ENCODE assay signal across 1 cellular context in the genomic region with DNA sequence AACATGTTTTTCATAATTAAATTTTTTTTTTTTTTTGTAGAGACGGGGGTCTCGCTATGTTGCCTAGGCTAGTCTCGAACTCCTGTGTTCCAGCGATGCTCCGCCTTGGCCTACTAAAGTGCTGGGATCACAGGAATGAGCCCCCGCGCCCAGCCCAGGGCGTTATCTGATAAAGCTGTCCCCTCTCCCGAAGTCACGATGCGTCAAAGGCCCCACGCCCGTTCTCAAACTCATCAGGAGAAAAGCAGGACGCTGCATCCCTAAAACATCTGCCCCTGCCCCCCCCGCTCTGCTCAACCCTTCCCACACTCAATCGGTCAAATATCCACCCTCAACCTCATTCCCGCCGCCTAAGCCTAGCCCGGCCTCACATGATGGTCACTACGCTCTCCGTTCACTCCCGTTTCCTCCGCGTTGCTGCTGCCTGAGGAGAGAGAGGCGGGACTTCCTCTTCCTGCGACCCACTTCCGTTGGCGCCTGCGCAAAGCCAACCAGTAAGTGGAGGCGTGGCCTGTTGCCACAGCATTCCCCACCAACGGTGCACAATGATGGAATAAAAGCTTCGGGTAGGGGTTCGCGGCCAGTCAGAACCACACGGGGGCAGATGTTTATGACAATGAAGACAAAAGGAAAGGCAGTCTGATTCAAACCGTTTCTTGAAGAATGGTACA.
TF ChIP-seq lines count a peak whose summit lies in the region.

A gene (minus strand): TSS at position 438 of the 671 bp plus-strand sequence. CDS start 65 bp downstream, at position 373.

TF ChIP-seq in HepG2, 621 proteins besides CTCF, POLR2A, EP300 and RAD21 (continued from another document and continues in another):
- TF ChIP-seq, protein P1, sequence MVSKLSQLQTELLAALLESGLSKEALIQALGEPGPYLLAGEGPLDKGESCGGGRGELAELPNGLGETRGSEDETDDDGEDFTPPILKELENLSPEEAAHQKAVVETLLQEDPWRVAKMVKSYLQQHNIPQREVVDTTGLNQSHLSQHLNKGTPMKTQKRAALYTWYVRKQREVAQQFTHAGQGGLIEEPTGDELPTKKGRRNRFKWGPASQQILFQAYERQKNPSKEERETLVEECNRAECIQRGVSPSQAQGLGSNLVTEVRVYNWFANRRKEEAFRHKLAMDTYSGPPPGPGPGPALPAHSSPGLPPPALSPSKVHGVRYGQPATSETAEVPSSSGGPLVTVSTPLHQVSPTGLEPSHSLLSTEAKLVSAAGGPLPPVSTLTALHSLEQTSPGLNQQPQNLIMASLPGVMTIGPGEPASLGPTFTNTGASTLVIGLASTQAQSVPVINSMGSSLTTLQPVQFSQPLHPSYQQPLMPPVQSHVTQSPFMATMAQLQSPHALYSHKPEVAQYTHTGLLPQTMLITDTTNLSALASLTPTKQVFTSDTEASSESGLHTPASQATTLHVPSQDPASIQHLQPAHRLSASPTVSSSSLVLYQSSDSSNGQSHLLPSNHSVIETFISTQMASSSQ (IDR thresholded peaks at IDR 0.05; ENCODE audit: low read depth): no peak
- TF ChIP-seq, protein P1 (CRISPR knock-in tag; IDR thresholded peaks at IDR 0.05; ENCODE audit: borderline replicate concordance): no peak; the same call in 1 of the 2 replicates
- TF ChIP-seq DNMT3B (CRISPR knock-in tag; conservative IDR thresholded peaks at IDR 0.05): no peak
- TF ChIP-seq, protein P2, sequence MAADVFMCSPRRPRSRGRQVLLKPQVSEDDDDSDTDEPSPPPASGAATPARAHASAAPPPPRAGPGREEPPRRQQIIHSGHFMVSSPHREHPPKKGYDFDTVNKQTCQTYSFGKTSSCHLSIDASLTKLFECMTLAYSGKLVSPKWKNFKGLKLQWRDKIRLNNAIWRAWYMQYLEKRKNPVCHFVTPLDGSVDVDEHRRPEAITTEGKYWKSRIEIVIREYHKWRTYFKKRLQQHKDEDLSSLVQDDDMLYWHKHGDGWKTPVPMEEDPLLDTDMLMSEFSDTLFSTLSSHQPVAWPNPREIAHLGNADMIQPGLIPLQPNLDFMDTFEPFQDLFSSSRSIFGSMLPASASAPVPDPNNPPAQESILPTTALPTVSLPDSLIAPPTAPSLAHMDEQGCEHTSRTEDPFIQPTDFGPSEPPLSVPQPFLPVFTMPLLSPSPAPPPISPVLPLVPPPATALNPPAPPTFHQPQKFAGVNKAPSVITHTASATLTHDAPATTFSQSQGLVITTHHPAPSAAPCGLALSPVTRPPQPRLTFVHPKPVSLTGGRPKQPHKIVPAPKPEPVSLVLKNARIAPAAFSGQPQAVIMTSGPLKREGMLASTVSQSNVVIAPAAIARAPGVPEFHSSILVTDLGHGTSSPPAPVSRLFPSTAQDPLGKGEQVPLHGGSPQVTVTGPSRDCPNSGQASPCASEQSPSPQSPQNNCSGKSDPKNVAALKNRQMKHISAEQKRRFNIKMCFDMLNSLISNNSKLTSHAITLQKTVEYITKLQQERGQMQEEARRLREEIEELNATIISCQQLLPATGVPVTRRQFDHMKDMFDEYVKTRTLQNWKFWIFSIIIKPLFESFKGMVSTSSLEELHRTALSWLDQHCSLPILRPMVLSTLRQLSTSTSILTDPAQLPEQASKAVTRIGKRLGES (CRISPR knock-in tag; IDR thresholded peaks at IDR 0.05; ENCODE audit: borderline replicate concordance): no peak
- TF ChIP-seq, protein P3, sequence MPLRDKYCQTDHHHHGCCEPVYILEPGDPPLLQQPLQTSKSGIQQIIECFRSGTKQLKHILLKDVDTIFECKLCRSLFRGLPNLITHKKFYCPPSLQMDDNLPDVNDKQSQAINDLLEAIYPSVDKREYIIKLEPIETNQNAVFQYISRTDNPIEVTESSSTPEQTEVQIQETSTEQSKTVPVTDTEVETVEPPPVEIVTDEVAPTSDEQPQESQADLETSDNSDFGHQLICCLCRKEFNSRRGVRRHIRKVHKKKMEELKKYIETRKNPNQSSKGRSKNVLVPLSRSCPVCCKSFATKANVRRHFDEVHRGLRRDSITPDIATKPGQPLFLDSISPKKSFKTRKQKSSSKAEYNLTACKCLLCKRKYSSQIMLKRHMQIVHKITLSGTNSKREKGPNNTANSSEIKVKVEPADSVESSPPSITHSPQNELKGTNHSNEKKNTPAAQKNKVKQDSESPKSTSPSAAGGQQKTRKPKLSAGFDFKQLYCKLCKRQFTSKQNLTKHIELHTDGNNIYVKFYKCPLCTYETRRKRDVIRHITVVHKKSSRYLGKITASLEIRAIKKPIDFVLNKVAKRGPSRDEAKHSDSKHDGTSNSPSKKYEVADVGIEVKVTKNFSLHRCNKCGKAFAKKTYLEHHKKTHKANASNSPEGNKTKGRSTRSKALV (CRISPR knock-in tag; IDR thresholded peaks at IDR 0.05): no peak
- TF ChIP-seq MTF1 (CRISPR knock-in tag; IDR thresholded peaks at IDR 0.05): no peak
- TF ChIP-seq ZNF550 (CRISPR knock-in tag; IDR thresholded peaks at IDR 0.05; ENCODE audit: borderline replicate concordance): no peak
- no peak for TF ChIP-seq TEAD2 (CRISPR knock-in tag; IDR thresholded peaks at IDR 0.05)
- TF ChIP-seq HOXA3 (CRISPR knock-in tag; IDR thresholded peaks at IDR 0.05): peak; percentile 56; the same call in 1 of the 2 replicates
- no peak for TF ChIP-seq ZBTB8A (CRISPR knock-in tag; IDR thresholded peaks at IDR 0.05; ENCODE audit: borderline replicate concordance, low read depth)
- TF ChIP-seq, protein P4, sequence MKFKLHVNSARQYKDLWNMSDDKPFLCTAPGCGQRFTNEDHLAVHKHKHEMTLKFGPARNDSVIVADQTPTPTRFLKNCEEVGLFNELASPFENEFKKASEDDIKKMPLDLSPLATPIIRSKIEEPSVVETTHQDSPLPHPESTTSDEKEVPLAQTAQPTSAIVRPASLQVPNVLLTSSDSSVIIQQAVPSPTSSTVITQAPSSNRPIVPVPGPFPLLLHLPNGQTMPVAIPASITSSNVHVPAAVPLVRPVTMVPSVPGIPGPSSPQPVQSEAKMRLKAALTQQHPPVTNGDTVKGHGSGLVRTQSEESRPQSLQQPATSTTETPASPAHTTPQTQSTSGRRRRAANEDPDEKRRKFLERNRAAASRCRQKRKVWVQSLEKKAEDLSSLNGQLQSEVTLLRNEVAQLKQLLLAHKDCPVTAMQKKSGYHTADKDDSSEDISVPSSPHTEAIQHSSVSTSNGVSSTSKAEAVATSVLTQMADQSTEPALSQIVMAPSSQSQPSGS (CRISPR knock-in tag; IDR thresholded peaks at IDR 0.05): 0 out of 2 replicates have a peak, but pooled peaks have one; percentile 8
- no peak for TF ChIP-seq ZNF354B (CRISPR knock-in tag; IDR thresholded peaks at IDR 0.05)
- no peak for TF ChIP-seq ZC3H4 (CRISPR knock-in tag; IDR thresholded peaks at IDR 0.05; ENCODE audit: borderline replicate concordance)
- TF ChIP-seq, protein P5, sequence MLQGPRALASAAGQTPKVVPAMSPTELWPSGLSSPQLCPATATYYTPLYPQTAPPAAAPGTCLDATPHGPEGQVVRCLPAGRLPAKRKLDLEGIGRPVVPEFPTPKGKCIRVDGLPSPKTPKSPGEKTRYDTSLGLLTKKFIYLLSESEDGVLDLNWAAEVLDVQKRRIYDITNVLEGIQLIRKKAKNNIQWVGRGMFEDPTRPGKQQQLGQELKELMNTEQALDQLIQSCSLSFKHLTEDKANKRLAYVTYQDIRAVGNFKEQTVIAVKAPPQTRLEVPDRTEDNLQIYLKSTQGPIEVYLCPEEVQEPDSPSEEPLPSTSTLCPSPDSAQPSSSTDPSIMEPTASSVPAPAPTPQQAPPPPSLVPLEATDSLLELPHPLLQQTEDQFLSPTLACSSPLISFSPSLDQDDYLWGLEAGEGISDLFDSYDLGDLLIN (CRISPR knock-in tag; IDR thresholded peaks at IDR 0.05; ENCODE audit: borderline replicate concordance): no peak
- TF ChIP-seq ZNF180 (CRISPR knock-in tag; IDR thresholded peaks at IDR 0.05; ENCODE audit: borderline replicate concordance, low read depth): no peak
- TF ChIP-seq, protein P6, sequence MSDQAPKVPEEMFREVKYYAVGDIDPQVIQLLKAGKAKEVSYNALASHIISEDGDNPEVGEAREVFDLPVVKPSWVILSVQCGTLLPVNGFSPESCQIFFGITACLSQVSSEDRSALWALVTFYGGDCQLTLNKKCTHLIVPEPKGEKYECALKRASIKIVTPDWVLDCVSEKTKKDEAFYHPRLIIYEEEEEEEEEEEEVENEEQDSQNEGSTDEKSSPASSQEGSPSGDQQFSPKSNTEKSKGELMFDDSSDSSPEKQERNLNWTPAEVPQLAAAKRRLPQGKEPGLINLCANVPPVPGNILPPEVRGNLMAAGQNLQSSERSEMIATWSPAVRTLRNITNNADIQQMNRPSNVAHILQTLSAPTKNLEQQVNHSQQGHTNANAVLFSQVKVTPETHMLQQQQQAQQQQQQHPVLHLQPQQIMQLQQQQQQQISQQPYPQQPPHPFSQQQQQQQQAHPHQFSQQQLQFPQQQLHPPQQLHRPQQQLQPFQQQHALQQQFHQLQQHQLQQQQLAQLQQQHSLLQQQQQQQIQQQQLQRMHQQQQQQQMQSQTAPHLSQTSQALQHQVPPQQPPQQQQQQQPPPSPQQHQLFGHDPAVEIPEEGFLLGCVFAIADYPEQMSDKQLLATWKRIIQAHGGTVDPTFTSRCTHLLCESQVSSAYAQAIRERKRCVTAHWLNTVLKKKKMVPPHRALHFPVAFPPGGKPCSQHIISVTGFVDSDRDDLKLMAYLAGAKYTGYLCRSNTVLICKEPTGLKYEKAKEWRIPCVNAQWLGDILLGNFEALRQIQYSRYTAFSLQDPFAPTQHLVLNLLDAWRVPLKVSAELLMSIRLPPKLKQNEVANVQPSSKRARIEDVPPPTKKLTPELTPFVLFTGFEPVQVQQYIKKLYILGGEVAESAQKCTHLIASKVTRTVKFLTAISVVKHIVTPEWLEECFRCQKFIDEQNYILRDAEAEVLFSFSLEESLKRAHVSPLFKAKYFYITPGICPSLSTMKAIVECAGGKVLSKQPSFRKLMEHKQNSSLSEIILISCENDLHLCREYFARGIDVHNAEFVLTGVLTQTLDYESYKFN (CRISPR knock-in tag; conservative IDR thresholded peaks at IDR 0.05): no peak; the same call in 1 of the 2 replicates
- TF ChIP-seq NFIC (IDR thresholded peaks at IDR 0.05; ENCODE audit: low read length): no peak
- no peak for TF ChIP-seq ARNT (IDR thresholded peaks at IDR 0.05)
- no peak for TF ChIP-seq NFE2 (CRISPR knock-in tag; IDR thresholded peaks at IDR 0.05)
- no peak for TF ChIP-seq SMYD3 (CRISPR knock-in tag; IDR thresholded peaks at IDR 0.05)
- TF ChIP-seq HIVEP1 (CRISPR knock-in tag; IDR thresholded peaks at IDR 0.05): no peak
- TF ChIP-seq, protein P7, sequence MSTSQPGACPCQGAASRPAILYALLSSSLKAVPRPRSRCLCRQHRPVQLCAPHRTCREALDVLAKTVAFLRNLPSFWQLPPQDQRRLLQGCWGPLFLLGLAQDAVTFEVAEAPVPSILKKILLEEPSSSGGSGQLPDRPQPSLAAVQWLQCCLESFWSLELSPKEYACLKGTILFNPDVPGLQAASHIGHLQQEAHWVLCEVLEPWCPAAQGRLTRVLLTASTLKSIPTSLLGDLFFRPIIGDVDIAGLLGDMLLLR (CRISPR knock-in tag; IDR thresholded peaks at IDR 0.05): no peak
- TF ChIP-seq, protein P8, sequence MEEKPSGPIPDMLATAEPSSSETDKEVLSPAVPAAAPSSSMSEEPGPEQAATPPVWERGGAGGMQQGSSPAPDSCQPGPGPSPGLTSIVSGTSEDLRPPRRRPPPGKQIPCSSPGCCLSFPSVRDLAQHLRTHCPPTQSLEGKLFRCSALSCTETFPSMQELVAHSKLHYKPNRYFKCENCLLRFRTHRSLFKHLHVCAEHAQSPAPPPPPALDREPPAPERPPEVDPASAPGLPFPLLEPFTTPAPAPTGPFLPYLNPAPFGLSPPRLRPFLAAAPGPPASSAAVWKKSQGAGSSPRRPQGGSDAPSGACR (CRISPR knock-in tag; IDR thresholded peaks at IDR 0.05): no peak
- TF ChIP-seq ZNF235 (CRISPR knock-in tag; IDR thresholded peaks at IDR 0.05; ENCODE audit: borderline replicate concordance): no peak
- TF ChIP-seq, protein P9, sequence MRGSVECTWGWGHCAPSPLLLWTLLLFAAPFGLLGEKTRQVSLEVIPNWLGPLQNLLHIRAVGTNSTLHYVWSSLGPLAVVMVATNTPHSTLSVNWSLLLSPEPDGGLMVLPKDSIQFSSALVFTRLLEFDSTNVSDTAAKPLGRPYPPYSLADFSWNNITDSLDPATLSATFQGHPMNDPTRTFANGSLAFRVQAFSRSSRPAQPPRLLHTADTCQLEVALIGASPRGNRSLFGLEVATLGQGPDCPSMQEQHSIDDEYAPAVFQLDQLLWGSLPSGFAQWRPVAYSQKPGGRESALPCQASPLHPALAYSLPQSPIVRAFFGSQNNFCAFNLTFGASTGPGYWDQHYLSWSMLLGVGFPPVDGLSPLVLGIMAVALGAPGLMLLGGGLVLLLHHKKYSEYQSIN (CRISPR knock-in tag; IDR thresholded peaks at IDR 0.05; ENCODE audit: borderline replicate concordance): no peak
- TF ChIP-seq ZNF501 (CRISPR knock-in tag; IDR thresholded peaks at IDR 0.05): peak; percentile 91; the same call in 1 of the 2 replicates
- peak; percentile 66; the same call in 1 of the 2 replicates for TF ChIP-seq MYC (CRISPR knock-in tag; IDR thresholded peaks at IDR 0.05; ENCODE audit: borderline replicate concordance)
- TF ChIP-seq, protein P10, sequence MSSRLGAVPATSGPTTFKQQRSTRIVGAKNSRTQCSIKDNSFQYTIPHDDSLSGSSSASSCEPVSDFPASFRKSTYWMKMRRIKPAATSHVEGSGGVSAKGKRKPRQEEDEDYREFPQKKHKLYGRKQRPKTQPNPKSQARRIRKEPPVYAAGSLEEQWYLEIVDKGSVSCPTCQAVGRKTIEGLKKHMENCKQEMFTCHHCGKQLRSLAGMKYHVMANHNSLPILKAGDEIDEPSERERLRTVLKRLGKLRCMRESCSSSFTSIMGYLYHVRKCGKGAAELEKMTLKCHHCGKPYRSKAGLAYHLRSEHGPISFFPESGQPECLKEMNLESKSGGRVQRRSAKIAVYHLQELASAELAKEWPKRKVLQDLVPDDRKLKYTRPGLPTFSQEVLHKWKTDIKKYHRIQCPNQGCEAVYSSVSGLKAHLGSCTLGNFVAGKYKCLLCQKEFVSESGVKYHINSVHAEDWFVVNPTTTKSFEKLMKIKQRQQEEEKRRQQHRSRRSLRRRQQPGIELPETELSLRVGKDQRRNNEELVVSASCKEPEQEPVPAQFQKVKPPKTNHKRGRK (CRISPR knock-in tag; IDR thresholded peaks at IDR 0.05): no peak
- TF ChIP-seq MAFK (conservative IDR thresholded peaks at IDR 0.05 in 1 of 2, IDR thresholded peaks at IDR 0.05 in 1 of 2; ENCODE audit: low read length in 2 of 2): no peak
- no peak for TF ChIP-seq HNRNPUL1 (IDR thresholded peaks at IDR 0.05; ENCODE audit: low read depth, low read length)
- TF ChIP-seq ZNF468 (CRISPR knock-in tag; IDR thresholded peaks at IDR 0.05): no peak
- TF ChIP-seq CHCHD3 (CRISPR knock-in tag; IDR thresholded peaks at IDR 0.05): no peak
- TF ChIP-seq HDAC1 (CRISPR knock-in tag; IDR thresholded peaks at IDR 0.05): peak; percentile 93
- TF ChIP-seq POGZ (CRISPR knock-in tag; IDR thresholded peaks at IDR 0.05): no peak
- TF ChIP-seq ZNF256 (CRISPR knock-in tag; conservative IDR thresholded peaks at IDR 0.05): no peak
- no peak for TF ChIP-seq KLF13 (CRISPR knock-in tag; IDR thresholded peaks at IDR 0.05)
